In the genomic region with DNA sequence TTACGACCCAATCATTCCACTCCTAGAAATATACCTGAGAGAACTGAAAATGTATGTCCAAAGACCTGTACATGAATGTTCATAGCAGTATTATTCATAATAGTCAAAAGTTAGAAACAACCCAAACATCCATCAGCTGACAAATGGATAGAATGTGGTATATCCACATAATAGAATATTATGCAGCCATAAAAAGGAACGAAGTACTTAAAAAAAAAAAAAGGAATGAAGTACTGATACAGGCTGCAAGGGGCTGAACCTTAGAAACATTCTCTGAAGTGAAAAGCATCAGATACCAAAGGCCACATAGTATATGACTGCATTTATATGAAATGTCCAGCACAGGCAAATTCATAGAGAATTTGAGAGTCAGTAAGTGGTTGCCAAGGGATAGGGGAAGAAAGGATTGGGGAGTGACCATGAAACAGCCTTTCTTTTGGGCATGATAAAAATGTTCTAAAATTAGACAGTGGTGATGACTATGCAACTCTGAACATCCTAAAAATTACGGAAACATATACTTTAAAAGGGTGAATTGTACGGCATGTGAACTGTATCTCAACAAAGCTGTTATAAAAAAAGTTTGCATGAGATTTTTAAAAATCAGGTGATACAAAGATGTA, we compare ENCODE assay signal across 11 cellular contexts. TPM values are rescaled to one million over a fixed set of nuclear protein-coding genes. Genes with fewer than 3 reads are reported as not detected.
DNase-seq lines count a peak whose midpoint lies in the region; ATAC-seq, FAIRE-seq and TF ChIP-seq lines count a peak whose summit lies in the region.
"Had no signal": no experiment of that assay in that cellular context is flagged by ENCODE, and none has a peak within 500 bp of the region (broad histone marks: within the 10 kb centered on the region; RNA-seq: fewer than 3 reads in every experiment).

No MANE protein-coding gene starts in this region.

- DNase-seq in Calu3: no peak
- peak; percentile 83 for DNase-seq in MV-4-11 (lab: John Stamatoyannopoulos, UW)
- DNase-seq in GM12878 (ENCODE audit: low read depth, low spot score): no peak
- DNase-seq in GM19239 (ENCODE audit: insufficient read length, low spot score): no peak
- no peak for DNase-seq in posterior vena cava (ENCODE audit: low spot score)
- DNase-seq: effector CD4-positive, alpha-beta T cell; mesenchymal stem cell; NCI-H524 had no signal

- no peak overlapping the region for H3K27ac ChIP-seq in GM12878 (ENCODE audit: control insufficient read depth, insufficient read depth)

- POLR2A ChIA-PET in GM12878 (lab: Charles Lee): no interaction called here

- FAIRE-seq in GM12878 (lab: Jason Lieb, UNC) (no peak), GM19239 (lab: Jason Lieb, UNC) (no peak)

- no peaks in the 10 kb centered on the region for H3K9me3 Mint-ChIP-seq in Calu3 (ENCODE audit: low read depth, unreplicated experiment)
- no peaks in the 10 kb centered on the region for H3K9me3 Mint-ChIP-seq in nephron

- H3K9ac ChIP-seq in GM12878 (ENCODE audit: control insufficient read depth, insufficient read depth, low read length): no peak overlapping the region

- peak overlapping the region; percentile 75 for H3K4me2 ChIP-seq in GM12878 (ENCODE audit: control insufficient read depth, insufficient read depth)

- peaks cover 27% of the 10 kb centered on the region for H3K36me3 Mint-ChIP-seq in Calu3 (ENCODE audit: insufficient read depth, unreplicated experiment)
- peaks cover 4% of the 10 kb centered on the region for H3K36me3 Mint-ChIP-seq in nephron (ENCODE audit: low read depth)

- CTCF ChIA-PET in Calu3 (lab: Charles Lee): no interaction called here
- CTCF ChIA-PET in GM12878 (lab: Yijun Ruan, JAX): interaction anchor here (1.0 to 1.1 kb wide), 2 partner anchors 8 to 85 kb away, joined by 3 read pairs; no protein-coding TSS in a partner anchor

- no peak for TF ChIP-seq POLR2A in GM12878 (IDR thresholded peaks at IDR 0.05; ENCODE audit: low read depth, low read length)

- H3K9me3 ChIP-seq in GM12878 (replicated peaks; ENCODE audit: control insufficient read depth, insufficient read depth, low read length): no peaks in the 10 kb centered on the region

- H3K4me3 Mint-ChIP-seq in Calu3 (ENCODE audit: low read depth, unreplicated experiment): peak overlapping the region; percentile 74
- H3K4me3 Mint-ChIP-seq in nephron: peak overlapping the region; percentile 83 to 87 (median 86)

- H3K4me1 ChIP-seq in GM12878 (ENCODE audit: control insufficient read depth, insufficient read depth, low read length): peaks cover 40% of the 10 kb centered on the region

- no peaks in the 10 kb centered on the region for H3K27me3 ChIP-seq in GM12878 (replicated peaks in 1 of 2; ENCODE audit: control insufficient read depth in 2 of 2, insufficient read depth in 2 of 2, low read length in 1 of 2)

- H3K27me3 Mint-ChIP-seq in Calu3 (ENCODE audit: unreplicated experiment) (no peaks in the 10 kb centered on the region), nephron (ENCODE audit: low read depth) (peaks cover 25% of the 10 kb centered on the region)

- no peaks in the 10 kb centered on the region for H3K4me1 Mint-ChIP-seq in Calu3 (ENCODE audit: low read depth, unreplicated experiment)
- H3K4me1 Mint-ChIP-seq in nephron: peaks cover 16% of the 10 kb centered on the region

- 97% methylated on average over 4 of the region's 4 CpGs for WGBS in GM12878 (ENCODE audit: insufficient coverage, insufficient replicate concordance, low lambda C conversion rate, missing lambda C conversion rate)

- H3K4me3 ChIP-seq in GM12878: 0 out of 2 replicates have a peak overlapping the region, but pooled peaks have one; percentile 89

- no peaks in the 10 kb centered on the region; a peak in 2 of 4 replicates for H3K36me3 ChIP-seq in GM12878 (ENCODE audit: control insufficient read depth in 2 of 2, insufficient read depth in 2 of 2, low read length in 1 of 2)

- in situ Hi-C loops in GM12878 (cut with MboI): no loop called here

- SMC1A ChIA-PET in GM12878 (lab: Charles Lee; ENCODE audit: uncharacterized antibody, unreplicated experiment): no interaction called here

- H3K27ac Mint-ChIP-seq in Calu3 (ENCODE audit: unreplicated experiment): no peak overlapping the region
- H3K27ac Mint-ChIP-seq in nephron: peak overlapping the region in 1 of 3 experiments; percentile 43

- H2AFZ ChIP-seq in GM12878 (ENCODE audit: control insufficient read depth, low read depth, low read length): no peak overlapping the region

- peaks cover 32% of the 10 kb centered on the region for H3K79me2 ChIP-seq in GM12878 (ENCODE audit: control insufficient read depth, insufficient read depth, low read length)

- TSS peak; percentile 46 for BruUV-seq in Calu3 (replicated peaks; lab: Mats Ljungman, UMichigan)
- TSS peak; percentile 62 for BruUV-seq in GM12878 (replicated peaks; lab: Mats Ljungman, UMichigan)

- no peak for TF ChIP-seq RAD21 in GM12878 (IDR thresholded peaks at IDR 0.05; ENCODE audit: insufficient read depth, low read depth, low read length)

- ATAC-seq in GM12878 (no peak), HG02884 (IDR thresholded peaks at IDR 0.05; ENCODE audit: unreplicated experiment) (no peak), GM18870 (IDR thresholded peaks at IDR 0.05; ENCODE audit: unreplicated experiment) (no peak)

- TF ChIP-seq CTCF in Calu3 (IDR thresholded peaks at IDR 0.05; ENCODE audit: unreplicated experiment) (no peak), GM12878 (IDR thresholded peaks at IDR 0.05 in 2 of 3, conservative IDR thresholded peaks at IDR 0.05 in 1 of 3; ENCODE audit: control insufficient read depth in 2 of 3, extremely low read depth in 1 of 3, insufficient read depth in 1 of 3, low read depth in 3 of 3, low read length in 3 of 3) (no peak), nephron (IDR thresholded peaks at IDR 0.05; ENCODE audit: unreplicated experiment in 3 of 3) (no peak)

- RAD21 ChIA-PET in GM12878 (lab: Charles Lee; ENCODE audit: unreplicated experiment): interaction anchor here (1.4 kb wide), 1 partner anchor 79 kb away, joined by 3 read pairs; no protein-coding TSS in a partner anchor

- no peak for TF ChIP-seq EP300 in GM12878 (IDR thresholded peaks at IDR 0.05; ENCODE audit: borderline replicate concordance in 1 of 2, control insufficient read depth in 1 of 2, low read depth in 2 of 2, low read length in 2 of 2)

- intact Hi-C loops in Calu3 (cut with micrococcal nuclease; ENCODE audit: unreplicated experiment): no loop called here
- intact Hi-C loops in GM12878 (cut with micrococcal nuclease; ENCODE audit: unreplicated experiment): no loop called here
- intact Hi-C loops in posterior vena cava (cut with DNase I): loop anchor here in 1 of 2 donors (10.0 kb wide), 1 partner anchor 73 kb away; a partner anchor contains a TSS

- no peaks in the 10 kb centered on the region for H4K20me1 ChIP-seq in GM12878 (ENCODE audit: control insufficient read depth, insufficient read depth)

RNA-seq across cellular contexts. Expression of a gene that starts 1.8 kb away (rescaled TPM):
- total RNA-seq in Calu3 (2022): 11.4 and 11.8 TPM in 2 replicates
- 58.0 and 65.5 TPM in 2 replicates for total RNA-seq in GM12878 (2013; cell fraction: nucleolus; rRNA removed)
- 29.0 and 29.5 TPM in 2 replicates for total RNA-seq in GM12878 (2014; rRNA removed)
- total RNA-seq in GM12878 (2014; rRNA removed; fragmentation: Illumina TruSeq; extraction: Trizol): 13.0 and 13.2 TPM in 2 replicates
- total RNA-seq in GM12878 (2021): 31.2 and 32.2 TPM in 2 replicates
- 8.5 TPM for polyA plus RNA-seq in GM12878 (2011; ENCODE audit: low read depth)
- 22.2 and 28.2 TPM in 2 replicates for polyA plus RNA-seq in GM12878 (2011; rRNA removed)
- 43.5 and 61.0 TPM in 2 replicates for polyA plus RNA-seq in GM12878 (2011; cell fraction: cytosol; rRNA removed)
- 39.0 and 39.3 TPM in 2 replicates for polyA plus RNA-seq in GM12878 (2011; cell fraction: nucleus; rRNA removed)
- 17.9 and 22.2 TPM in 2 replicates for polyA plus RNA-seq in GM12878 (2012)
- 11.4 and 16.4 TPM in 2 replicates for polyA plus RNA-seq in GM12878 (2014; fragmentation: Illumina TruSeq; extraction: Trizol)
- polyA plus RNA-seq in GM12878 (2014; fragmentation: Nextera tagmentation; extraction: Ambion mirVana): 10 to 100 TPM in 1 of 2 experiments, 1 to 10 TPM in 1; 6.3 to 10.7 TPM
- 30.0 and 33.7 TPM in 2 replicates for polyA plus RNA-seq in GM12878 (2014; rRNA removed)
- polyA plus RNA-seq in GM12878 (2016; fragmentation: Nextera tagmentation; extraction: Ambion mirVana): 10 to 100 TPM; 28.5 to 28.7 TPM
- polyA minus RNA-seq in GM12878 (2011; rRNA and poly(A)+ RNA removed): 28.5 and 34.7 TPM in 2 replicates
- polyA minus RNA-seq in GM12878 (2011; cell fraction: cytosol; rRNA and poly(A)+ RNA removed): 14.4 and 15.2 TPM in 2 replicates
- 9.4 and 20.6 TPM in 2 replicates for polyA minus RNA-seq in GM12878 (2011; cell fraction: nucleus; rRNA and poly(A)+ RNA removed)
- total RNA-seq in posterior vena cava: 10 to 100 TPM; 24.5 to 33.8 TPM

RNA-seq across cellular contexts. Expression of a gene that starts 29.7 kb away (rescaled TPM):
- total RNA-seq in Calu3 (2022) (not detected in 2 replicates), GM12878 (2014; rRNA removed) (0.11 TPM in 1 of 2 replicates, not detected in the other), GM12878 (2014; rRNA removed; fragmentation: Illumina TruSeq; extraction: Trizol) (not detected in 2 replicates), GM12878 (2021) (0.64 TPM in 1 of 2 replicates, not detected in the other), posterior vena cava (1 to 10 TPM; 1.7 to 2.5 TPM)
- not detected in 2 replicates for total RNA-seq in GM12878 (2013; cell fraction: nucleolus; rRNA removed)
- polyA plus RNA-seq in GM12878 (2011; ENCODE audit: low read depth): not detected
- polyA plus RNA-seq in GM12878 (2011; rRNA removed) (not detected in 2 replicates), GM12878 (2014; fragmentation: Illumina TruSeq; extraction: Trizol) (0.09 TPM in 1 of 2 replicates, not detected in the other), GM12878 (2014; fragmentation: Nextera tagmentation; extraction: Ambion mirVana) (under 1 TPM in 1 of 2 experiments, not detected in 1; 0.23 TPM), GM12878 (2014; rRNA removed) (0.13 TPM in 1 of 2 replicates, not detected in the other), GM12878 (2016; fragmentation: Nextera tagmentation; extraction: Ambion mirVana) (under 1 TPM in 1 of 2 experiments, not detected in 1; 0.32 TPM)
- 0.12 TPM in 1 of 2 replicates, not detected in the other for polyA plus RNA-seq in GM12878 (2011; cell fraction: cytosol; rRNA removed)
- polyA plus RNA-seq in GM12878 (2011; cell fraction: nucleus; rRNA removed): not detected in 2 replicates
- polyA plus RNA-seq in GM12878 (2012): not detected in 2 replicates
- polyA minus RNA-seq in GM12878 (2011; rRNA and poly(A)+ RNA removed): not detected in 2 replicates
- not detected in 2 replicates for polyA minus RNA-seq in GM12878 (2011; cell fraction: cytosol; rRNA and poly(A)+ RNA removed)
- not detected in 2 replicates for polyA minus RNA-seq in GM12878 (2011; cell fraction: nucleus; rRNA and poly(A)+ RNA removed)

RNA-seq across cellular contexts. Expression of a gene that starts 33.7 kb away (rescaled TPM):
- total RNA-seq in Calu3 (2022) (not detected in 2 replicates), GM12878 (2014; rRNA removed) (0.17 TPM in 1 of 2 replicates, not detected in the other), GM12878 (2014; rRNA removed; fragmentation: Illumina TruSeq; extraction: Trizol) (not detected in 2 replicates), GM12878 (2021) (not detected in 2 replicates), posterior vena cava (not detected)
- total RNA-seq in GM12878 (2013; cell fraction: nucleolus; rRNA removed): not detected in 2 replicates
- polyA plus RNA-seq in GM12878 (2011; ENCODE audit: low read depth): not detected
- polyA plus RNA-seq in GM12878 (2011; rRNA removed) (0.12 TPM in 2 replicates), GM12878 (2014; fragmentation: Illumina TruSeq; extraction: Trizol) (not detected in 2 replicates), GM12878 (2014; fragmentation: Nextera tagmentation; extraction: Ambion mirVana) (not detected), GM12878 (2014; rRNA removed) (not detected in 2 replicates), GM12878 (2016; fragmentation: Nextera tagmentation; extraction: Ambion mirVana) (not detected)
- polyA plus RNA-seq in GM12878 (2011; cell fraction: cytosol; rRNA removed): 0.18 and 0.28 TPM in 2 replicates
- 0.31 and 0.48 TPM in 2 replicates for polyA plus RNA-seq in GM12878 (2011; cell fraction: nucleus; rRNA removed)
- 0.21 TPM in 1 of 2 replicates, not detected in the other for polyA plus RNA-seq in GM12878 (2012)
- 0.41 TPM in 1 of 2 replicates, not detected in the other for polyA minus RNA-seq in GM12878 (2011; rRNA and poly(A)+ RNA removed)
- not detected in 2 replicates for polyA minus RNA-seq in GM12878 (2011; cell fraction: cytosol; rRNA and poly(A)+ RNA removed)
- polyA minus RNA-seq in GM12878 (2011; cell fraction: nucleus; rRNA and poly(A)+ RNA removed): not detected in 2 replicates
